Comparison of ENCODE assay signal across 23 cellular contexts in genomic region chr15:38213392-38213791, GRCh38.
"Had no signal": no experiment of that assay in that cellular context is flagged by ENCODE, and none has a peak within 500 bp of the region (broad histone marks: within the 10 kb centered on the region; RNA-seq: fewer than 3 reads in every experiment).

No MANE protein-coding gene starts in this region.

- H3K4me2 ChIP-seq: neural progenitor cell had no signal

- H3K4me3 ChIP-seq: dorsolateral prefrontal cortex, gastrocnemius medialis, heart left ventricle, lower lobe of right lung, neural progenitor cell, prostate gland, right atrium auricular region, stomach, thyroid gland, upper lobe of left lung had no signal

- H3K27me3 ChIP-seq: dorsolateral prefrontal cortex, gastrocnemius medialis, heart left ventricle, neural progenitor cell, right atrium auricular region, stomach, thyroid gland, upper lobe of left lung had no signal

- ATAC-seq: gastrocnemius medialis; heart left ventricle; left cardiac atrium; left ventricle myocardium superior; lower lobe of right lung; natural killer cell treated with Interleukin-12 subunit alpha and Interleukin-12 subunit beta and Interleukin-15 and Interleukin-18, amount 100 ng/mL, for 72 hours; sciatic nerve; stimulated activated effector memory CD8-positive, alpha-beta T cell treated with anti-CD3 and anti-CD28 coated beads, Interleukin-12 subunit alpha, Interleukin-12 subunit beta, amount 100 ng/mL, for 72 hours had no signal

- DNase-seq: cerebellar nuclear complex; dorsolateral prefrontal cortex; effector CD4-positive, alpha-beta T cell; foreskin fibroblast; gastrocnemius medialis; heart left ventricle; hippocampal formation; left cardiac atrium; left ventricle myocardium superior; lower lobe of right lung; naive B cell; stimulated activated CD4-positive, alpha-beta T cell treated with anti-CD3 and anti-CD28 coated beads, Interleukin-2, amount 100 ng/mL, for 24 hours; stimulated activated CD4-positive, alpha-beta T cell treated with anti-CD3 and anti-CD28 coated beads, Interleukin-4, amount 100 ng/mL, for 24 hours; stimulated activated naive CD4-positive, alpha-beta T cell treated with Interleukin-2 at 50 U/mL for 16 hours; stomach; thyroid gland; upper lobe of left lung had no signal

- H3K4me1 ChIP-seq: gastrocnemius medialis, prostate gland had no signal

- H3K9me3 ChIP-seq: gastrocnemius medialis, heart left ventricle, lower lobe of right lung, prostate gland, right atrium auricular region, stomach, thyroid gland, upper lobe of left lung had no signal

- H2AFZ ChIP-seq: neural progenitor cell had no signal

- H3K9ac ChIP-seq: neural progenitor cell had no signal

- H3K36me3 ChIP-seq: gastrocnemius medialis, heart left ventricle, lower lobe of right lung, neural progenitor cell, prostate gland, right atrium auricular region, stomach, thyroid gland, upper lobe of left lung had no signal

- H3K27ac ChIP-seq: dorsolateral prefrontal cortex, gastrocnemius medialis, lower lobe of right lung, neural progenitor cell, prostate gland, right atrium auricular region, thyroid gland, upper lobe of left lung had no signal
